ENCODE assay signal across 1 cellular context in the genomic region with DNA sequence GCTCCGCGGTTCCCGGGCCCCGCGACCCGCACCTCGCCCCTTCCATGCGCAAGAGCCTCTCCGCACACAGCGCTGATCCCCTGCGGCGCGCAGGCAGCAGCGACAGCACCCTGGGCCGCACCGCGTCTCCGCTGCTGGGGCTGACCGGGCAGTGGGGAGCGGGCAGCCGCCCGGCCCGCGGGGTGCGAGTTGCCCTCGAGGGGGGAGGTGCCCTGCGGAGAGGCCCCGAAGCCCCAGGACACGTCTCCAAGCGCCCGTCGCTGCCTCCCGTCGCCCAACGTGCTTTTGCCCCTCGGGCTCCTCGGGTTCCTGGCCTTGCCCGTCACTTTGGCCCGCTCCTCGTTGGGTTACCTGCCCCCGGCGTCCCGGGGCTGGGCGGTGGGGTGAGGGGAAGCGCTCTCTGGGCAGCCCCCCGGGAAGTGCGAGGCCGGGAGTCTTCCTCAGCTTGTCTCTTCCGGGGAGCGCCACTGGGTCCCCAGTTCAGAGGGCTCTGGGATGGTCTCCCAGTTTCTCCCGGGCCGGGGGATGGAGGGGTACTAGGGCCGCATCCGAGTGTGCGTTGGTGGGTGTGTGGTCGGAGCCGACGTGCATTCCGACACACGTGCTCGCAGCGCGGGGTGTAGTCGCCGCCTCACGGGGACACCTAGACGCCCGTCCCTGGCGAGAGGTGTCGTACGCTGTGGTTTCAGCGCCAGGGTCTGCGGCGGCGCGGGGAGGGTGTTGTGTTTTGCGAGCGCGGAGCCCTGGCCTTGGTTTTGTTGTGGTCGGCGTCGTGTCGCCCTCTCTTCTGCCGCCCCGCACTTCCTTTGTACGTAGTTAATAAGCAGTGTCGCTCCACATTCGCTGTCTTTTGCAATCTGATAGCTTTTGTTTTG.
A peak's percentile ranks its signal among the peaks of the same experiment; 100 is the strongest.
TF ChIP-seq lines count a peak whose summit lies in the region.

No MANE protein-coding gene starts in this region.

TF ChIP-seq in HepG2, 621 proteins besides CTCF, POLR2A, EP300 and RAD21 (continued from another document and continues in another):
- TF ChIP-seq RERE (CRISPR knock-in tag; IDR thresholded peaks at IDR 0.05; ENCODE audit: low read depth): no peak
- TF ChIP-seq ZNF367 (CRISPR knock-in tag; IDR thresholded peaks at IDR 0.05; ENCODE audit: borderline replicate concordance): no peak
- TF ChIP-seq ZNF589 (CRISPR knock-in tag; conservative IDR thresholded peaks at IDR 0.05): 0 out of 2 replicates have a peak, but pooled peaks have one; percentile 24
- no peak for TF ChIP-seq ATM (IDR thresholded peaks at IDR 0.05; ENCODE audit: borderline replicate concordance)
- no peak for TF ChIP-seq ZNF460 (CRISPR knock-in tag; IDR thresholded peaks at IDR 0.05; ENCODE audit: borderline replicate concordance)
- TF ChIP-seq PITX1 (CRISPR knock-in tag; IDR thresholded peaks at IDR 0.05): no peak; the same call in 1 of the 2 replicates
- peak; percentile 71; the same call in 1 of the 2 replicates for TF ChIP-seq ZNF333 (CRISPR knock-in tag; IDR thresholded peaks at IDR 0.05; ENCODE audit: borderline replicate concordance)
- no peak for TF ChIP-seq ZNF275 (CRISPR knock-in tag; IDR thresholded peaks at IDR 0.05; ENCODE audit: borderline replicate concordance)
- TF ChIP-seq DPF2 (CRISPR knock-in tag; IDR thresholded peaks at IDR 0.05; ENCODE audit: borderline replicate concordance, low read depth): no peak
- TF ChIP-seq HNRNPLL (IDR thresholded peaks at IDR 0.05; ENCODE audit: low read depth, low read length, poor library complexity, severe bottlenecking): peak; percentile 86
- TF ChIP-seq, protein P1, sequence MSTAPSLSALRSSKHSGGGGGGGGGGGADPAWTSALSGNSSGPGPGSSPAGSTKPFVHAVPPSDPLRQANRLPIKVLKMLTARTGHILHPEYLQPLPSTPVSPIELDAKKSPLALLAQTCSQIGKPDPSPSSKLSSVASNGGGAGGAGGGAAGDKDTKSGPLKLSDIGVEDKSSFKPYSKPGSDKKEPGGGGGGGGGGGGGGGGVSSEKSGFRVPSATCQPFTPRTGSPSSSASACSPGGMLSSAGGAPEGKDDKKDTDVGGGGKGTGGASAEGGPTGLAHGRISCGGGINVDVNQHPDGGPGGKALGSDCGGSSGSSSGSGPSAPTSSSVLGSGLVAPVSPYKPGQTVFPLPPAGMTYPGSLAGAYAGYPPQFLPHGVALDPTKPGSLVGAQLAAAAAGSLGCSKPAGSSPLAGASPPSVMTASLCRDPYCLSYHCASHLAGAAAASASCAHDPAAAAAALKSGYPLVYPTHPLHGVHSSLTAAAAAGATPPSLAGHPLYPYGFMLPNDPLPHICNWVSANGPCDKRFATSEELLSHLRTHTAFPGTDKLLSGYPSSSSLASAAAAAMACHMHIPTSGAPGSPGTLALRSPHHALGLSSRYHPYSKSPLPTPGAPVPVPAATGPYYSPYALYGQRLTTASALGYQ (CRISPR knock-in tag; IDR thresholded peaks at IDR 0.05): no peak
- TF ChIP-seq REPIN1 (CRISPR knock-in tag; IDR thresholded peaks at IDR 0.05; ENCODE audit: borderline replicate concordance, low read depth): no peak
- no peak for TF ChIP-seq ZNF414 (CRISPR knock-in tag; IDR thresholded peaks at IDR 0.05)
- no peak for TF ChIP-seq SOX13 (IDR thresholded peaks at IDR 0.05)
- peak in 1 of 2 experiments; percentile 54; a peak in 1 of 4 replicates for TF ChIP-seq SOX13 (CRISPR knock-in tag; conservative IDR thresholded peaks at IDR 0.05 in 1 of 2, IDR thresholded peaks at IDR 0.05 in 1 of 2)
- TF ChIP-seq ZNF781 (CRISPR knock-in tag; IDR thresholded peaks at IDR 0.05; ENCODE audit: borderline replicate concordance, not compliant biosample characterization): peak; percentile 36
- TF ChIP-seq, protein P2, sequence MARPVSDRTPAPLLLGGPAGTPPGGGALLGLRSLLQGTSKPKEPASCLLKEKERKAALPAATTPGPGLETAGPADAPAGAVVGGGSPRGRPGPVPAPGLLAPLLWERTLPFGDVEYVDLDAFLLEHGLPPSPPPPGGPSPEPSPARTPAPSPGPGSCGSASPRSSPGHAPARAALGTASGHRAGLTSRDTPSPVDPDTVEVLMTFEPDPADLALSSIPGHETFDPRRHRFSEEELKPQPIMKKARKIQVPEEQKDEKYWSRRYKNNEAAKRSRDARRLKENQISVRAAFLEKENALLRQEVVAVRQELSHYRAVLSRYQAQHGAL (CRISPR knock-in tag; IDR thresholded peaks at IDR 0.05; ENCODE audit: not compliant biosample characterization): no peak
- TF ChIP-seq KDM4B (CRISPR knock-in tag; IDR thresholded peaks at IDR 0.05): no peak
- TF ChIP-seq POGK (CRISPR knock-in tag; conservative IDR thresholded peaks at IDR 0.05): peak; percentile 62; the same call in 1 of the 2 replicates
- no peak for TF ChIP-seq U2AF2 (IDR thresholded peaks at IDR 0.05; ENCODE audit: low read depth, low read length)
- no peak for TF ChIP-seq ETV6 (CRISPR knock-in tag; conservative IDR thresholded peaks at IDR 0.05)
- no peak for TF ChIP-seq ZFP37 (CRISPR knock-in tag; IDR thresholded peaks at IDR 0.05; ENCODE audit: borderline replicate concordance)
- peak; percentile 60; the same call in 1 of the 2 replicates for TF ChIP-seq ZNF646 (CRISPR knock-in tag; IDR thresholded peaks at IDR 0.05)
